In genomic region chrX:131633285-131633917, GRCh38 we compare ENCODE assay signal across 8 cellular contexts.
DNase-seq lines count a peak whose midpoint lies in the region; ATAC-seq and TF ChIP-seq lines count a peak whose summit lies in the region.

No MANE protein-coding gene starts in this region.

- no peaks in the 10 kb centered on the region for H3K4me1 ChIP-seq in RWPE2 (ENCODE audit: insufficient read depth, poor library complexity, severe bottlenecking)

- intact Hi-C loops in head of caudate nucleus (cut with DNase I): no loop called here

- no peaks in the 10 kb centered on the region for H3K9me3 ChIP-seq in RWPE2 (ENCODE audit: severe bottlenecking)

- no peaks in the 10 kb centered on the region for H3K27me3 ChIP-seq in RWPE2 (ENCODE audit: insufficient read depth, poor library complexity, severe bottlenecking)

- H3K36me3 ChIP-seq in RWPE2 (ENCODE audit: low read depth): no peaks in the 10 kb centered on the region

- H3K27ac ChIP-seq in RWPE2 (ENCODE audit: poor library complexity, severe bottlenecking): no peak overlapping the region

- TF ChIP-seq RAD21 in Ishikawa (IDR thresholded peaks at IDR 0.05; ENCODE audit: low read depth): peak; percentile 74

- H3K4me3 ChIP-seq in RWPE2 (ENCODE audit: severe bottlenecking): no peak overlapping the region

- peak; percentile 64 for TF ChIP-seq CTCF in RWPE2 (IDR thresholded peaks at IDR 0.05; ENCODE audit: poor library complexity, severe bottlenecking)

- ATAC-seq in GM21423 (IDR thresholded peaks at IDR 0.05; ENCODE audit: unreplicated experiment) (peak; percentile 78), RWPE2 (ENCODE audit: low read depth) (peak; percentile 75; the same call in 2 of the 3 replicates)

- DNase-seq in ELF-1 (ENCODE audit: low read depth, low spot score): peak; percentile 72
- DNase-seq in RWPE2 (ENCODE audit: low spot score): no peak
- peak; percentile 28 for DNase-seq in activated naive CD4-positive, alpha-beta T cell treated with anti-CD3 and anti-CD28 coated beads, Interleukin-2, amount 50 U/mL, for 16 hours
- peak; percentile 23 to 82 (median 60) for DNase-seq in head of caudate nucleus
- peak; percentile 25 for DNase-seq in renal cortical epithelial cell (ENCODE audit: low read depth)
- no peak for DNase-seq in OCI-M2 (lab: John Stamatoyannopoulos, UW; ENCODE audit: unreplicated experiment)

- TF ChIP-seq EP300 in Ishikawa (IDR thresholded peaks at IDR 0.05; ENCODE audit: borderline replicate concordance): no peak

TF ChIP-seq in Ishikawa, 13 proteins besides CTCF, POLR2A, EP300 and RAD21:
- TF ChIP-seq USF1 (IDR thresholded peaks at IDR 0.05) (no peak), CEBPB (IDR thresholded peaks at IDR 0.05) (no peak), CREB1 (IDR thresholded peaks at IDR 0.05; ENCODE audit: low read depth) (no peak), FOXM1 (IDR thresholded peaks at IDR 0.05; ENCODE audit: borderline replicate concordance, low read depth) (no peak), ZBTB7A (IDR thresholded peaks at IDR 0.05; ENCODE audit: low read depth) (no peak), NFIC (IDR thresholded peaks at IDR 0.05) (no peak)

Comparison
In these comparisons a context has a peak if more than half of its experiments do, and no peak if none do; other contexts are left out.
1. DNase-seq: peak in ELF-1 (single experiment), activated naive CD4-positive, alpha-beta T cell treated with anti-CD3 and anti-CD28 coated beads, Interleukin-2, amount 50 U/mL, for 16 hours (single experiment), head of caudate nucleus (42 of 42) and renal cortical epithelial cell (single experiment); none in RWPE2 (single experiment) and OCI-M2 (single experiment).